ENCODE assay signal across 14 cellular contexts in the genomic region with DNA sequence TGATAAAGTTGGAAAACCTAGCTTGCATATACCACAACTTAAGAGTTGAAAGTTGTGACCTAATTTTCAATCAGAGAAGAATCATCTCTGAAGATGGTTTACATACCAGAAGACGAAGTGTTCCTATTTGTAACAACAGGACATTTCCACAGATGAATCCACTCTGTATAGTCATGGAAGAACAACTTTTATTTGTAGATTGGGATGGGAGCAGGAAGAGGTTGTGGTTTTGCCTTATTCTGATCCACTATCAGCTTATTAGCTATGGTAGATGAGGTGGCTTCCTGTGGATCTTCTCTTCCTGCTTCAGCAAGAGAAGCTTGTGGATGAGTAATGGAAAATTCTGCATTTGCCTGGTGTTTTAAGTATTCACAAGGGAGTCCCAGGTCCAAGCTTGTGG. TPM values are rescaled to one million over a fixed set of nuclear protein-coding genes. Genes with fewer than 3 reads are reported as not detected.
A peak's percentile ranks its signal among the peaks of the same experiment; 100 is the strongest.
DNase-seq lines count a peak whose midpoint lies in the region; ATAC-seq and TF ChIP-seq lines count a peak whose summit lies in the region.
"Had no signal": no experiment of that assay in that cellular context is flagged by ENCODE, and none has a peak within 500 bp of the region (broad histone marks: within the 10 kb centered on the region; RNA-seq: fewer than 3 reads in every experiment).

No MANE protein-coding gene starts in this region.

- peaks cover 2% of the 10 kb centered on the region; the same call in 1 of the 2 replicates for H3K27me3 Mint-ChIP-seq in HFFc6 (ENCODE audit: insufficient read depth)
- H3K27me3 Mint-ChIP-seq in natural killer cell (ENCODE audit: low read depth in 2 of 2), result peaks cover 6 to 19% of the 10 kb centered on the region in 2 donors

- H3K36me3 Mint-ChIP-seq in HFFc6 (ENCODE audit: low read depth) (no peaks in the 10 kb centered on the region), natural killer cell (no peaks in the 10 kb centered on the region)

- H3K4me3 Mint-ChIP-seq in HFFc6 (peak overlapping the region; percentile 64), natural killer cell (no peak overlapping the region)
- H3K4me3 Mint-ChIP-seq: activated CD4-positive, alpha-beta T cell treated with anti-CD3 and anti-CD28 coated beads, Interleukin-2, amount 10 ng/mL, durations not matched to agents 7 days and 5 days had no signal

- H3K9me3 Mint-ChIP-seq in HFFc6, result no peaks in the 10 kb centered on the region
- no peaks in the 10 kb centered on the region for H3K9me3 Mint-ChIP-seq in natural killer cell
- H3K9me3 Mint-ChIP-seq: activated CD4-positive, alpha-beta T cell treated with anti-CD3 and anti-CD28 coated beads, Interleukin-2, amount 10 ng/mL, durations not matched to agents 7 days and 5 days had no signal

- DNase-seq in AG08395 (ENCODE audit: low spot score), result peak; percentile 64
- DNase-seq in HFFc6, result peak; percentile 92
- peak; percentile 64 for DNase-seq in amniotic stem cell (lab: John Stamatoyannopoulos, UW)
- peak; percentile 73 for DNase-seq in iris pigment epithelial cell (ENCODE audit: low read depth)
- DNase-seq in natural killer cell, result no peak
- DNase-seq in SKM-1 treated with dmso at 0.1 percent for 144 hours (lab: John Stamatoyannopoulos, UW; ENCODE audit: unreplicated experiment), result no peak
- no peak for DNase-seq in left cardiac atrium
- DNase-seq: activated CD4-positive, alpha-beta T cell treated with anti-CD3 and anti-CD28 coated beads, Interleukin-2, amount 10 ng/mL, durations not matched to agents 7 days and 5 days; activated T-cell treated with anti-CD3 and anti-CD28 coated beads, Interleukin-2, amount 50 U/mL, for 48 hours; DMS79 treated with DMSO at 0.1 percent for 48 hours; thyroid gland had no signal

- intact Hi-C loops in natural killer cell (cut with micrococcal nuclease) (no loop called here), left cardiac atrium (cut with DNase I) (no loop called here)

- H3K27ac Mint-ChIP-seq in HFFc6 (peak overlapping the region; percentile 96), natural killer cell (no peak overlapping the region)
- H3K27ac Mint-ChIP-seq: activated CD4-positive, alpha-beta T cell treated with anti-CD3 and anti-CD28 coated beads, Interleukin-2, amount 10 ng/mL, durations not matched to agents 7 days and 5 days had no signal

- TF ChIP-seq CTCF in HFFc6 (IDR thresholded peaks at IDR 0.05) (no peak), natural killer cell (IDR thresholded peaks at IDR 0.05) (no peak)

- no peak for ATAC-seq in natural killer cell
- ATAC-seq in HG02763 (IDR thresholded peaks at IDR 0.05; ENCODE audit: unreplicated experiment), result no peak
- no peak for ATAC-seq in left cardiac atrium
- ATAC-seq: gastroesophageal sphincter had no signal

- H3K4me1 Mint-ChIP-seq in HFFc6 (ENCODE audit: low read depth) (peaks cover 45% of the 10 kb centered on the region), natural killer cell (peaks cover 0 to 6% of the 10 kb centered on the region in 2 donors)

RNA-seq across cellular contexts. Expression of a gene that starts 18.6 kb away (rescaled TPM):
- not detected for total RNA-seq in HFFc6 (2021; fragmentation: NEBNext Ultra II Directional; extraction: Animal tissue kit (Norgen Biotek cat#: 25700))
- total RNA-seq in natural killer cell (not detected), left cardiac atrium (not detected)
- total RNA-seq: activated CD4-positive, alpha-beta T cell treated with anti-CD3 and anti-CD28 coated beads, Interleukin-2, amount 10 ng/mL, durations not matched to agents 7 days and 5 days; thyroid gland had no signal

RNA-seq across cellular contexts. Expression of a gene that starts 27.9 kb away (rescaled TPM):
- total RNA-seq in HFFc6 (2021; fragmentation: NEBNext Ultra II Directional; extraction: Animal tissue kit (Norgen Biotek cat#: 25700)), result not detected
- total RNA-seq in natural killer cell (not detected), left cardiac atrium (not detected)
- total RNA-seq: activated CD4-positive, alpha-beta T cell treated with anti-CD3 and anti-CD28 coated beads, Interleukin-2, amount 10 ng/mL, durations not matched to agents 7 days and 5 days; gastroesophageal sphincter; mucosa of gallbladder; thyroid gland had no signal

Comparison
In these comparisons a context has a peak if more than half of its experiments do, and no peak if none do; other contexts are left out.
1. DNase-seq: peak in AG08395 (single experiment), HFFc6 (single experiment), amniotic stem cell (single experiment) and iris pigment epithelial cell (single experiment); none in natural killer cell (single experiment), SKM-1 treated with dmso at 0.1 percent for 144 hours (single experiment) and left cardiac atrium (single experiment).